Comparison of ENCODE assay signal across 8 cellular contexts in the genomic region with DNA sequence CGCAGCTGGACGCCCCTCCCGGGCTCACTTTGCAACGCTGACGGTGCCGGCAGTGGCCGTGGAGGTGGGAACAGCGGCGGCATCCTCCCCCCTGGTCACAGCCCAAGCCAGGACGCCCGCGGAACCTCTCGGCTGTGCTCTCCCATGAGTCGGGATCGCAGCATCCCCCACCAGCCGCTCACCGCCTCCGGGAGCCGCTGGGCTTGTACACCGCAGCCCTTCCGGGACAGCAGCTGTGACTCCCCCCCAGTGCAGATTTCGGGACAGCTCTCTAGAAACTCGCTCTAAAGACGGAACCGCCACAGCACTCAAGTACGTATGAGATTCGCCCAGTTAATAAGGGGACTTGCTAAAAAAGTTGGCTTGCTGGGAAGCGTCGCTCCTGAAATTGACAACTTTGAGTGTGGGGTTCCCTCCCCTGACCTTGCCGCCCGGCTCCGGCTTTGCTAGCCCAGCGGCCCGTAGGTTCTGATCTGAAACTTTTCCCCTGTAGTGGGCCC. TPM values are rescaled to one million over a fixed set of nuclear protein-coding genes. Genes with fewer than 3 reads are reported as not detected.
DNase-seq lines count a peak whose midpoint lies in the region; ATAC-seq and TF ChIP-seq lines count a peak whose summit lies in the region.

No MANE protein-coding gene starts in this region.

- H3K27ac ChIP-seq in Karpas-422 (ENCODE audit: low read length), result no peak overlapping the region
- peak overlapping the region; percentile 80 for H3K27ac ChIP-seq in mammary epithelial cell (ENCODE audit: insufficient read depth, low read depth, low read length)
- peak overlapping the region; percentile 95 to 99 (median 97) for H3K27ac ChIP-seq in upper lobe of left lung

- intact Hi-C loops in Caco-2 (cut with micrococcal nuclease; ENCODE audit: unreplicated experiment), result loop anchor here (5.0 to 10.0 kb wide), 6 partner anchors 145 to 775 kb away; partner anchors contain the start of genes ALG2 and SEC61B
- intact Hi-C loops in mammary epithelial cell (cut with micrococcal nuclease), result loop anchor here (2.0 to 10.0 kb wide), 7 partner anchors 85 to 775 kb away; partner anchors contain the start of genes MSANTD3 and STX17

- DNase-seq in Caco-2 (peak in 1 of 2 experiments; percentile 39), Karpas-422 (peak; percentile 60), mammary epithelial cell (no peak), memory B cell (ENCODE audit: low spot score in 2 of 2) (no peak), upper lobe of left lung (peak; percentile 40 to 93), NCI-H2107 treated with DMSO at 0.1 percent for 48 hours (lab: John Stamatoyannopoulos, UW; ENCODE audit: unreplicated experiment) (no peak), GM19240 (ENCODE audit: insufficient read length, low spot score) (no peak)

- H3K36me3 Mint-ChIP-seq in Caco-2 (ENCODE audit: insufficient read depth, unreplicated experiment) (peaks cover 15% of the 10 kb centered on the region), memory B cell (no peaks in the 10 kb centered on the region)

- no peaks in the 10 kb centered on the region for H3K36me3 ChIP-seq in Caco-2 (ENCODE audit: control insufficient read depth, insufficient read depth, low read length)
- H3K36me3 ChIP-seq in Karpas-422 (ENCODE audit: insufficient read depth, low read length), result no peaks in the 10 kb centered on the region
- H3K36me3 ChIP-seq in mammary epithelial cell (ENCODE audit: insufficient read depth, low read length), result no peaks in the 10 kb centered on the region
- H3K36me3 ChIP-seq in upper lobe of left lung, result no peaks in the 10 kb centered on the region

- H3K79me2 ChIP-seq in Karpas-422 (ENCODE audit: low read length) (no peaks in the 10 kb centered on the region), mammary epithelial cell (ENCODE audit: insufficient read depth, low read length) (no peaks in the 10 kb centered on the region)

- TF ChIP-seq POLR2A in upper lobe of left lung (IDR thresholded peaks at IDR 0.05), result peak in 1 of 4 donors; percentile 12

- H3K4me3 ChIP-seq in Caco-2 (ENCODE audit: low read depth, low read length) (peak overlapping the region; percentile 95), Karpas-422 (ENCODE audit: low read length) (peak overlapping the region; percentile 79), mammary epithelial cell (replicated peaks in 1 of 3; ENCODE audit: insufficient read depth in 1 of 3, low read depth in 2 of 3, low read length in 3 of 3) (peak overlapping the region; percentile 63 to 92 (median 87)), upper lobe of left lung (peak overlapping the region; percentile 71 to 96 (median 76))

- H3K9me3 Mint-ChIP-seq in Caco-2 (ENCODE audit: unreplicated experiment) (no peaks in the 10 kb centered on the region), memory B cell (no peaks in the 10 kb centered on the region)

- no peaks in the 10 kb centered on the region for H3K9me3 ChIP-seq in Caco-2
- H3K9me3 ChIP-seq in Karpas-422 (ENCODE audit: low read length), result no peaks in the 10 kb centered on the region
- H3K9me3 ChIP-seq in mammary epithelial cell (replicated peaks; ENCODE audit: insufficient read depth, low read length), result no peaks in the 10 kb centered on the region
- no peaks in the 10 kb centered on the region for H3K9me3 ChIP-seq in upper lobe of left lung

- H3K4me1 Mint-ChIP-seq in Caco-2 (ENCODE audit: low read depth, unreplicated experiment) (peaks cover 7% of the 10 kb centered on the region), memory B cell (peaks cover 28% of the 10 kb centered on the region)

- H3K27me3 Mint-ChIP-seq in Caco-2 (ENCODE audit: insufficient read depth, unreplicated experiment) (peaks cover 3% of the 10 kb centered on the region), memory B cell (peaks cover 3% of the 10 kb centered on the region)

- ATAC-seq in memory B cell (ENCODE audit: low read depth), result no peak
- ATAC-seq in upper lobe of left lung (ENCODE audit: low FRiP score in 2 of 2), result peak in 1 of 2 donors; percentile 0
- no peak for ATAC-seq in GM18907 (IDR thresholded peaks at IDR 0.05; ENCODE audit: unreplicated experiment)

- H2AFZ ChIP-seq in Karpas-422 (ENCODE audit: low read length) (peak overlapping the region; percentile 79), mammary epithelial cell (ENCODE audit: low read depth, low read length) (peak overlapping the region; percentile 94)

- CTCF ChIA-PET in Caco-2 (lab: Charles Lee), result no interaction called here
- CTCF ChIA-PET in mammary epithelial cell (lab: Charles Lee; ENCODE audit: low non-redundant PET), result interaction anchor here (0.7 kb wide), 1 partner anchor 159 kb away, joined by 3 read pairs; no protein-coding TSS in a partner anchor

- in situ Hi-C loops in mammary epithelial cell (cut with MboI; ENCODE audit: low sequenced_read_pairs in 2 of 2), result loop anchor here in 1 of 2 donors (25.0 kb wide), 4 partner anchors 90 to 765 kb away; partner anchors contain the start of genes CAVIN4 and STX17

- H3K27me3 ChIP-seq in Caco-2 (replicated peaks; ENCODE audit: control insufficient read depth, insufficient read depth, low read length) (peaks cover 8% of the 10 kb centered on the region), Karpas-422 (ENCODE audit: low read length) (no peaks in the 10 kb centered on the region), mammary epithelial cell (ENCODE audit: insufficient read depth, low read length) (peaks cover 19% of the 10 kb centered on the region), upper lobe of left lung (peaks cover 0 to 29% (median 15%) of the 10 kb centered on the region in 4 donors)

- BruUV-seq in Caco-2 (replicated peaks; lab: Mats Ljungman, UMichigan), result TSS peak; percentile 59
- BruUV-seq in mammary epithelial cell (replicated peaks; lab: Mats Ljungman, UMichigan), result TSS peak; percentile 38

- 1% methylated on average over 27 of the region's 34 CpGs for whole genome bisulfite sequencing in mammary epithelial cell (ENCODE audit: low coverage, missing lambda C conversion rate)
- WGBS in upper lobe of left lung, 2 donors, result 0% methylated on average over 6 to 20 of the region's 34 CpGs

- TF ChIP-seq EP300 in upper lobe of left lung (IDR thresholded peaks at IDR 0.05), result no peak

- no peak for TF ChIP-seq CTCF in Caco-2 (IDR thresholded peaks at IDR 0.05; ENCODE audit: insufficient read depth in 1 of 2, low read depth in 1 of 2, low read length in 1 of 2, severe bottlenecking in 1 of 2, unreplicated experiment in 1 of 2)
- no peak for TF ChIP-seq CTCF in mammary epithelial cell (conservative IDR thresholded peaks at IDR 0.05 in 1 of 2, IDR thresholded peaks at IDR 0.05 in 1 of 2; ENCODE audit: extremely low read depth in 1 of 2, insufficient read depth in 1 of 2, low read depth in 1 of 2, low read length in 2 of 2)
- no peak for TF ChIP-seq CTCF in upper lobe of left lung (IDR thresholded peaks at IDR 0.05)

- H3K27ac Mint-ChIP-seq in Caco-2 (ENCODE audit: unreplicated experiment) (peak overlapping the region; percentile 88), memory B cell (peak overlapping the region; percentile 98)

- H4K20me1 ChIP-seq in Karpas-422 (ENCODE audit: insufficient read depth, low read depth, low read length) (no peaks in the 10 kb centered on the region), mammary epithelial cell (ENCODE audit: insufficient read depth, low read length) (no peaks in the 10 kb centered on the region)

- H3K9me2 ChIP-seq in Karpas-422 (replicated peaks; ENCODE audit: insufficient read depth, low read length), result no peaks in the 10 kb centered on the region

- POLR2A ChIA-PET in Caco-2 (lab: Charles Lee), result interaction anchor here (0.6 kb wide), 1 partner anchor 23 kb away, joined by 3 read pairs; no protein-coding TSS in a partner anchor

- H3K9ac ChIP-seq in Karpas-422 (ENCODE audit: low read length) (peak overlapping the region; percentile 73), mammary epithelial cell (ENCODE audit: insufficient read depth, low read length) (peak overlapping the region; percentile 82)

- dilution Hi-C loops in mammary epithelial cell (cut with HindIII; ENCODE audit: low sequenced_read_pairs), result no loop called here

- peaks cover 4% of the 10 kb centered on the region for H3K4me1 ChIP-seq in Caco-2
- peaks cover 27% of the 10 kb centered on the region for H3K4me1 ChIP-seq in Karpas-422 (ENCODE audit: low read length)
- H3K4me1 ChIP-seq in mammary epithelial cell (ENCODE audit: insufficient read depth, low read length), result peaks cover 37% of the 10 kb centered on the region
- H3K4me1 ChIP-seq in upper lobe of left lung, result peaks cover 41 to 61% (median 49%) of the 10 kb centered on the region in 4 donors

- H3K4me3 Mint-ChIP-seq in Caco-2 (ENCODE audit: unreplicated experiment) (peak overlapping the region; percentile 72), memory B cell (peak overlapping the region; percentile 94)

- H3K4me2 ChIP-seq in Karpas-422 (ENCODE audit: low read depth, low read length, poor library complexity, severe bottlenecking) (peak overlapping the region; percentile 90), mammary epithelial cell (ENCODE audit: insufficient read depth, low read depth, low read length) (peak overlapping the region; percentile 100)

RNA-seq across cellular contexts. Expression of gene NR4A3, which starts 0.5 kb away (rescaled TPM):
- total RNA-seq in Caco-2 (2022) (0.39 and 0.44 TPM in 2 replicates), mammary epithelial cell (under 1 TPM; under 0.01 to 0.09 TPM), upper lobe of left lung (10 to 100 TPM in 1 of 6 donors, 1 to 10 TPM in 5; 1.0 to 10.8 (median 5.6) TPM)
- 0.18 and 0.45 TPM in 2 replicates for total RNA-seq in Karpas-422 (2014; rRNA removed; shearing (Covaris generic); ENCODE audit: low replicate concordance)
- polyA plus RNA-seq in mammary epithelial cell, result 0.03 TPM
- not detected for polyA minus RNA-seq in mammary epithelial cell

Comparison
In these comparisons a context has a peak if more than half of its experiments do, and no peak if none do; other contexts are left out.
1. DNase-seq: peak in Karpas-422 (single experiment) and upper lobe of left lung (2 of 2); none in mammary epithelial cell (single experiment), memory B cell (0 of 2), NCI-H2107 treated with DMSO at 0.1 percent for 48 hours (single experiment) and GM19240 (single experiment).
2. Peak in every context shown above with its lines, with median percentiles within 50 percentile points of each other: H3K4me3 ChIP-seq.